15 cellular contexts compared by ENCODE assay signal in genomic region chr2:86791574-86791973, GRCh38. TPM values are rescaled to one million over a fixed set of nuclear protein-coding genes. Genes with fewer than 3 reads are reported as not detected.
DNase-seq lines count a peak whose midpoint lies in the region; ATAC-seq and TF ChIP-seq lines count a peak whose summit lies in the region.
"Had no signal": no experiment of that assay in that cellular context is flagged by ENCODE, and none has a peak within 500 bp of the region (broad histone marks: within the 10 kb centered on the region; RNA-seq: fewer than 3 reads in every experiment).

No MANE protein-coding gene starts in this region.

- H3K36me3 ChIP-seq in duodenal mucosa (ENCODE audit: control insufficient read depth in 1 of 2, insufficient read depth in 2 of 2, low read length in 2 of 2): no peaks in the 10 kb centered on the region
- H3K36me3 ChIP-seq: heart right ventricle had no signal

- peaks cover 55% of the 10 kb centered on the region for H3K27me3 Mint-ChIP-seq in IgD-negative memory B cell
- peaks cover 83% of the 10 kb centered on the region for H3K27me3 Mint-ChIP-seq in progenitor cell of endocrine pancreas

- peaks cover 63 to 65% of the 10 kb centered on the region in 2 donors for H3K27me3 ChIP-seq in duodenal mucosa (ENCODE audit: control insufficient read depth in 1 of 2, insufficient read depth in 2 of 2, low read length in 2 of 2)

- H3K27ac Mint-ChIP-seq in IgD-negative memory B cell (no peak overlapping the region), progenitor cell of endocrine pancreas (no peak overlapping the region)

- H3K9me3 Mint-ChIP-seq in IgD-negative memory B cell (peaks cover 8 to 17% (median 11%) of the 10 kb centered on the region in 3 donors), progenitor cell of endocrine pancreas (ENCODE audit: low read depth) (peaks cover 15% of the 10 kb centered on the region)

- DNase-seq in DMS53 (lab: John Stamatoyannopoulos, UW): peak; percentile 49
- no peak for DNase-seq in DMS53 treated with DMSO at 0.1 percent for 48 hours (lab: John Stamatoyannopoulos, UW; ENCODE audit: unreplicated experiment)
- no peak for DNase-seq in progenitor cell of endocrine pancreas (ENCODE audit: low spot score, unreplicated experiment)
- no peak for DNase-seq in GOT3 (lab: John Stamatoyannopoulos, UW)
- DNase-seq in KG1 (lab: John Stamatoyannopoulos, UW): no peak
- DNase-seq: activated effector memory CD4-positive, alpha-beta T cell treated with Interleukin-2 at 50 U/mL for 16 hours; dorsolateral prefrontal cortex; heart right ventricle; midbrain; MM.1S; NK-92 treated with Interleukin-12 subunit alpha and Interleukin-12 subunit beta, amount 100 ng/mL, for 24 hours had no signal

- H3K27ac ChIP-seq in duodenal mucosa (ENCODE audit: low read depth, low read length): no peak overlapping the region
- H3K27ac ChIP-seq: 22Rv1, dorsolateral prefrontal cortex had no signal

- H3K4me1 ChIP-seq in duodenal mucosa (ENCODE audit: control insufficient read depth in 1 of 2, insufficient read depth in 2 of 2, low read length in 2 of 2): peaks cover 6 to 18% of the 10 kb centered on the region in 2 donors

- peaks cover 6% of the 10 kb centered on the region for H3K36me3 Mint-ChIP-seq in IgD-negative memory B cell
- peaks cover 2% of the 10 kb centered on the region for H3K36me3 Mint-ChIP-seq in progenitor cell of endocrine pancreas (ENCODE audit: insufficient read depth)

- peak overlapping the region; percentile 38 to 51 for H3K4me3 ChIP-seq in duodenal mucosa (ENCODE audit: low read depth in 1 of 2, low read length in 2 of 2)

- ATAC-seq in GM21423 (IDR thresholded peaks at IDR 0.05; ENCODE audit: unreplicated experiment): no peak

- peak overlapping the region; percentile 50 to 88 (median 86) for H3K4me3 Mint-ChIP-seq in IgD-negative memory B cell
- H3K4me3 Mint-ChIP-seq in progenitor cell of endocrine pancreas (ENCODE audit: low read depth): peak overlapping the region; percentile 40

- H3K9me3 ChIP-seq in duodenal mucosa (ENCODE audit: control insufficient read depth in 1 of 2, low read length in 2 of 2): peaks cover 4 to 9% of the 10 kb centered on the region in 2 donors

- no peak for TF ChIP-seq CTCF in progenitor cell of endocrine pancreas (IDR thresholded peaks at IDR 0.05; ENCODE audit: unreplicated experiment)

- no peak overlapping the region for H3K9ac ChIP-seq in duodenal mucosa (ENCODE audit: low read depth in 1 of 2, low read length in 2 of 2)

- H3K4me1 Mint-ChIP-seq in IgD-negative memory B cell (peaks cover 7 to 16% (median 9%) of the 10 kb centered on the region in 3 donors), progenitor cell of endocrine pancreas (ENCODE audit: low read depth) (peaks cover 5% of the 10 kb centered on the region)

RNA-seq across cellular contexts. Expression of gene CD8A, which starts 0.9 kb away (rescaled TPM):
- 1.4 TPM for polyA plus RNA-seq in IgD-negative memory B cell
- 0.13 and 0.19 TPM in 2 replicates for total RNA-seq in progenitor cell of endocrine pancreas
